10 cellular contexts compared by ENCODE assay signal in the genomic region with DNA sequence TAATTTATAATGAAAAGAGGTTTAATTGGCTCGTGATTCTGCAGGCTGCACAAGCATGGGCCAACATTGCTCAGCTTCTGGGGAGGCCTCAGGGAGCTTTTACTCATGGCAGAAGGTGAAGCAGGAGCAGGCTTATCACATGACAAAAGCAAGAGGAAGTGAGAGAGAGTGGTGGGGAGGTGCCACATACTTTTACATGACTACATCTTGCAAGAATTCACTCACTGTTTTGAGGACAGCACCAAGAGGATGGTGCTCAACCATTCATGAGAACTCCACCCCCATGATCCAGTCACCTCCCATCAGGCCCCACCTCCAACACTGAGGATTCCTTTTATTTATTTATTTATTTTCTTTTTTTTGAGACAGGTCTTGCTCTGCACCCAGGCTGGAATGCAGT. TPM values are rescaled to one million over a fixed set of nuclear protein-coding genes. Genes with fewer than 3 reads are reported as not detected.
DNase-seq lines count a peak whose midpoint lies in the region; ATAC-seq and TF ChIP-seq lines count a peak whose summit lies in the region.
"Had no signal": no experiment of that assay in that cellular context is flagged by ENCODE, and none has a peak within 500 bp of the region (broad histone marks: within the 10 kb centered on the region; RNA-seq: fewer than 3 reads in every experiment).

No MANE protein-coding gene starts in this region.

- peaks cover 0 to 5% (median 1%) of the 10 kb centered on the region in 3 donors for H3K27me3 Mint-ChIP-seq in CD14-positive monocyte (ENCODE audit: low read depth in 3 of 3)

- peaks cover 57% of the 10 kb centered on the region for H3K4me1 Mint-ChIP-seq in CD14-positive monocyte

- intact Hi-C loops in CD14-positive monocyte (cut with micrococcal nuclease): no loop called here

- H3K36me3 Mint-ChIP-seq in CD14-positive monocyte: no peaks in the 10 kb centered on the region
- H3K36me3 Mint-ChIP-seq: natural killer cell had no signal

- DNase-seq in CD14-positive monocyte (ENCODE audit: low spot score): peak; percentile 64
- DNase-seq in HK-2 (ENCODE audit: unreplicated experiment): peak; percentile 69
- DNase-seq in SW480 (ENCODE audit: low spot score): peak; percentile 74
- peak; percentile 57 for DNase-seq in iPS DF 19.7 (ENCODE audit: low read depth, low spot score)
- no peak for DNase-seq in occipital lobe (lab: John Stamatoyannopoulos, UW)
- DNase-seq in NCI-H774 (lab: John Stamatoyannopoulos, UW): no peak
- DNase-seq: natural killer cell, NCI-H2029 had no signal

- no peak for TF ChIP-seq CTCF in CD14-positive monocyte (IDR thresholded peaks at IDR 0.05)

- H3K27ac Mint-ChIP-seq in CD14-positive monocyte: peak overlapping the region in 4 of 7 donors; percentile 53 to 62 (median 56)
- H3K27ac Mint-ChIP-seq: natural killer cell had no signal

- no peak overlapping the region for H3K4me3 Mint-ChIP-seq in CD14-positive monocyte
- H3K4me3 Mint-ChIP-seq: natural killer cell had no signal

- ATAC-seq in GM18517 (IDR thresholded peaks at IDR 0.05; ENCODE audit: unreplicated experiment): no peak
- no peak for ATAC-seq in GM21576 (IDR thresholded peaks at IDR 0.05; ENCODE audit: unreplicated experiment)
- ATAC-seq: natural killer cell had no signal

- peaks cover 0 to 7% (median 0%) of the 10 kb centered on the region in 7 donors for H3K9me3 Mint-ChIP-seq in CD14-positive monocyte
- H3K9me3 Mint-ChIP-seq: natural killer cell had no signal

RNA-seq across cellular contexts. Expression of a gene that starts 5.5 kb away (rescaled TPM):
- polyA plus RNA-seq in CD14-positive monocyte: 1 to 10 TPM; 4.0 to 5.8 TPM
- 36.8 TPM for total RNA-seq in occipital lobe

RNA-seq across cellular contexts. Expression of a gene that starts 57.5 kb away (rescaled TPM):
- polyA plus RNA-seq in CD14-positive monocyte: under 1 TPM; 0.08 to 0.61 TPM
- total RNA-seq in occipital lobe: 1.2 TPM

Comparison
In these comparisons a context has a peak if more than half of its experiments do, and no peak if none do; other contexts are left out.
1. DNase-seq: peak in CD14-positive monocyte (single experiment), HK-2 (single experiment), SW480 (single experiment) and iPS DF 19.7 (single experiment); none in occipital lobe (single experiment) and NCI-H774 (single experiment).